ENCODE assay signal across 31 cellular contexts in the genomic region with DNA sequence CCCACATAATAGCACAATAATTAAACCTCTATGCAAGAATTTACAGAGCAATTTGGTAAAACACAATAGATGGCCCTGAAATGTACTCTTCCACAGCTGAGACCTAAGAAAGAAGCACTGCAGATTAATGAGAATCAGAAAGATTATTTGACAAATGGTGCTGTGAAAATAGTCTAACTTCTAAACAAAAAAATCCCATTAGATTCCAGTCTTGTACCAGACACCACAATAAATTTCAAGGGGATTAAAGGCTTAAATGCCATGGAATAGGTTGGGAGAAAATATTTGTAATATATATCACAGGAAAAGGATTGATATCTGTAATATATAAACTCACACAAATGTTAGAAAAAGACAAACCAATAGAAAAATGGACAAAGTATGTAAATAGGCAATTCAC. TPM values are rescaled to one million over a fixed set of nuclear protein-coding genes. Genes with fewer than 3 reads are reported as not detected.
"Had no signal": no experiment of that assay in that cellular context is flagged by ENCODE, and none has a peak within 500 bp of the region (broad histone marks: within the 10 kb centered on the region; RNA-seq: fewer than 3 reads in every experiment).

No MANE protein-coding gene starts in this region.

- H3K27me3 Mint-ChIP-seq: dendritic cell treated with granulocyte-macrophage colony-stimulating factor and Interleukin-4, amounts not matched to agents 40 ng/mL and 50 ng/mL, for 4 days had no signal

- ATAC-seq: effector memory CD8-positive, alpha-beta T cell; esophagus mucosa; gastrocnemius medialis; heart right ventricle; left cardiac atrium; left lung; left ventricle myocardium superior; lower lobe of right lung; mucosa of descending colon had no signal

- DNase-seq: colonic mucosa; cortex of kidney; effector CD8-positive, alpha-beta T cell; effector memory CD8-positive, alpha-beta T cell; endodermal cell; erythroblast; esophagus squamous epithelium; foreskin fibroblast; foreskin melanocyte; gastrocnemius medialis; glutamatergic neuron; head of caudate nucleus; heart right ventricle; hippocampal formation; left cardiac atrium; left lung; left ventricle myocardium superior; lower lobe of right lung; mesenchymal stem cell; mucosa of descending colon had no signal

- H3K4me1 Mint-ChIP-seq: mesothelial cell of epicardium had no signal

- H3K4me3 ChIP-seq: colonic mucosa, esophagus squamous epithelium, gastrocnemius medialis, heart right ventricle, left lung, lower lobe of right lung, mucosa of descending colon had no signal

- H3K36me3 ChIP-seq: colonic mucosa, esophagus squamous epithelium, gastrocnemius medialis, heart right ventricle, left lung, lower lobe of right lung had no signal

- H3K4me1 ChIP-seq: colonic mucosa, gastrocnemius medialis, heart right ventricle, left lung, lower lobe of right lung had no signal

- H3K36me3 Mint-ChIP-seq: mesothelial cell of epicardium had no signal

- H3K27ac ChIP-seq: colonic mucosa, epithelial cell of prostate, esophagus squamous epithelium, gastrocnemius medialis, heart right ventricle, left lung, lower lobe of right lung had no signal

- H3K9me3 ChIP-seq: colonic mucosa, esophagus squamous epithelium, gastrocnemius medialis, heart right ventricle, left lung, lower lobe of right lung, mucosa of descending colon had no signal

- H3K9me3 Mint-ChIP-seq: dendritic cell treated with granulocyte-macrophage colony-stimulating factor and Interleukin-4, amounts not matched to agents 40 ng/mL and 50 ng/mL, for 4 days; effector memory CD8-positive, alpha-beta T cell; endodermal cell had no signal

- H3K27me3 ChIP-seq: colonic mucosa, esophagus squamous epithelium, gastrocnemius medialis, heart right ventricle, left lung had no signal

- H3K27ac Mint-ChIP-seq: dendritic cell treated with granulocyte-macrophage colony-stimulating factor and Interleukin-4, amounts not matched to agents 40 ng/mL and 50 ng/mL, for 4 days; endodermal cell; mesothelial cell of epicardium had no signal

- FAIRE-seq: keratinocyte had no signal

- H3K4me3 Mint-ChIP-seq: dendritic cell treated with granulocyte-macrophage colony-stimulating factor and Interleukin-4, amounts not matched to agents 40 ng/mL and 50 ng/mL, for 4 days; effector memory CD8-positive, alpha-beta T cell; endodermal cell; mesothelial cell of epicardium had no signal

RNA-seq across cellular contexts. Expression of a gene that starts 14.4 kb away (rescaled TPM):
- total RNA-seq: colonic mucosa, dermis microvascular lymphatic vessel endothelial cell, endodermal cell, esophagus mucosa, esophagus squamous epithelium, gastrocnemius medialis, glomerular endothelial cell, heart right ventricle, kidney epithelial cell, left cardiac atrium, left lung, left ventricle myocardium superior, lower leg skin, lower lobe of right lung, lung microvascular endothelial cell, mesenteric fat pad, mesothelial cell of epicardium, mucosa of descending colon had no signal
- polyA plus RNA-seq: heart right ventricle had no signal
